8 cellular contexts compared by ENCODE assay signal in the genomic region with DNA sequence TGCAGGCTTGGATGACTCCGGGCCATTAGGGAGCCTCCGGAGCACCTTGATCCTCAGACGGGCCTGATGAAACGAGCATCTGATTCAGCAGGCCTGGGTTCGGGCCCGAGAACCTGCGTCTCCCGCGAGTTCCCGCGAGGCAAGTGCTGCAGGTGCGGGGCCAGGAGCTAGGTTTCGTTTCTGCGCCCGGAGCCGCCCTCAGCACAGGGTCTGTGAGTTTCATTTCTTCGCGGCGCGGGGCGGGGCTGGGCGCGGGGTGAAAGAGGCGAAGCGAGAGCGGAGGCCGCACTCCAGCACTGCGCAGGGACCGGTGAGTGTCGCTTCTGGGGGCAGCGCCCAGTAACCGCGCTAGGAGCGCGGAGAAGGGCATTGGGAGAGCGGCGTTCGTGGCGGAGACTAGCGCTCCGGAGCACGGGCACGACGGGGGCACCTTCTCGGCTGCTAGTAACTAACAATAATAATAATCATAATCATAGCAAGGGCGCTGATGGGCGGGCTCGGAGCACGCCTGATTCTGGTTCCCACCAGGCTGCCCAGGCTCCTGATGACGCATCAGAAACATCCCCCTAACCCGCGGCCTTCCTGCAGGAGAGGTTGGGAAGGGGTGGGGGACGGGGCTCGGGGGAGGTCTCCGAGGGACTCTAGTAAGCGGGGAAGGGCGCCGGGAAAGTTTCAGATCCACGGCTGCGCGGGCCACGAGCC. TPM values are rescaled to one million over a fixed set of nuclear protein-coding genes. Genes with fewer than 3 reads are reported as not detected.
A peak's percentile ranks its signal among the peaks of the same experiment; 100 is the strongest.
DNase-seq lines count a peak whose midpoint lies in the region; ATAC-seq, FAIRE-seq and TF ChIP-seq lines count a peak whose summit lies in the region.

A gene with protein sequence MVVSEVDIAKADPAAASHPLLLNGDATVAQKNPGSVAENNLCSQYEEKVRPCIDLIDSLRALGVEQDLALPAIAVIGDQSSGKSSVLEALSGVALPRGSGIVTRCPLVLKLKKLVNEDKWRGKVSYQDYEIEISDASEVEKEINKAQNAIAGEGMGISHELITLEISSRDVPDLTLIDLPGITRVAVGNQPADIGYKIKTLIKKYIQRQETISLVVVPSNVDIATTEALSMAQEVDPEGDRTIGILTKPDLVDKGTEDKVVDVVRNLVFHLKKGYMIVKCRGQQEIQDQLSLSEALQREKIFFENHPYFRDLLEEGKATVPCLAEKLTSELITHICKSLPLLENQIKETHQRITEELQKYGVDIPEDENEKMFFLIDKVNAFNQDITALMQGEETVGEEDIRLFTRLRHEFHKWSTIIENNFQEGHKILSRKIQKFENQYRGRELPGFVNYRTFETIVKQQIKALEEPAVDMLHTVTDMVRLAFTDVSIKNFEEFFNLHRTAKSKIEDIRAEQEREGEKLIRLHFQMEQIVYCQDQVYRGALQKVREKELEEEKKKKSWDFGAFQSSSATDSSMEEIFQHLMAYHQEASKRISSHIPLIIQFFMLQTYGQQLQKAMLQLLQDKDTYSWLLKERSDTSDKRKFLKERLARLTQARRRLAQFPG (plus strand): TSS at position 286 of the 702 bp plus-strand sequence. CDS start 5,832 bp downstream, outside the sequence.

- no peak within 1 kb of the TSS for H2AFZ ChIP-seq in HepG2 (ENCODE audit: low read length)

- H3K27ac ChIP-seq in HepG2 (ENCODE audit: extremely low read length, insufficient read depth, low read length) = no peak within 1 kb of the TSS

- H4K20me1 ChIP-seq in HepG2 (ENCODE audit: insufficient read depth, low read length) = no peaks in the 10 kb centered on the region

- BruUV-seq in HepG2 (replicated peaks; lab: Mats Ljungman, UMichigan) = no TSS peak

- intact Hi-C loops in HepG2 (cut with micrococcal nuclease; ENCODE audit: unreplicated experiment) = no loop called here

- TF ChIP-seq POLR2A in HepG2 (IDR thresholded peaks at IDR 0.05; ENCODE audit: insufficient read depth in 1 of 2, low read depth in 2 of 2, low read length in 2 of 2) = no peak

- TF ChIP-seq CTCF in BJ (IDR thresholded peaks at IDR 0.05; ENCODE audit: insufficient read depth, low read depth, low read length) (no peak), choroid plexus epithelial cell (conservative IDR thresholded peaks at IDR 0.05; ENCODE audit: low read depth, low read length) (no peak), HepG2 (CRISPR knock-in tag; IDR thresholded peaks at IDR 0.05) (no peak)

- DNase-seq in BJ (ENCODE audit: low read depth) = no peak
- DNase-seq in HPDE6-E6E7 (ENCODE audit: extremely low spot score) = peak; percentile 89
- peak; percentile 68 to 69 for DNase-seq in activated CD4-positive, alpha-beta T cell treated with anti-CD3 and anti-CD28 coated beads for 24 hours (ENCODE audit: low read depth in 2 of 2)
- DNase-seq in choroid plexus epithelial cell (ENCODE audit: low read depth) = peak; percentile 39
- peak; percentile 16 for DNase-seq in HepG2 (ENCODE audit: low spot score)
- DNase-seq in stimulated activated CD4-positive, alpha-beta T cell treated with anti-CD3 and anti-CD28 coated beads, Interleukin-2, amount 100 ng/mL, for 4 hours (ENCODE audit: low read depth) = peak; percentile 95
- DNase-seq in HUDEP-2 (lab: John Stamatoyannopoulos, UW; ENCODE audit: unreplicated experiment in 76 of 76) = no peak

- POLR2A ChIA-PET in BJ (lab: Charles Lee) (no interaction called here), HepG2 (lab: Yijun Ruan, JAX) (interaction anchor here (1.0 kb wide), 1 partner anchor 82 kb away, joined by 3 read pairs; a partner anchor contains a TSS)

- H3K36me3 ChIP-seq in BJ (ENCODE audit: control insufficient read depth, insufficient read depth, low read length) (no peaks in the 10 kb centered on the region), HepG2 (replicated peaks in 1 of 2; ENCODE audit: control insufficient read depth in 1 of 2, insufficient read depth in 2 of 2, low read length in 2 of 2) (no peaks in the 10 kb centered on the region)

- CTCF ChIA-PET in BJ (lab: Yijun Ruan, JAX) (no interaction called here), HepG2 (lab: Yijun Ruan, JAX; ENCODE audit: low intra/inter-chr PET ratio, low total read pairs) (no interaction called here)

- H3K79me2 ChIP-seq in HepG2 (ENCODE audit: insufficient read depth, low read length) = no peaks in the 10 kb centered on the region

- no peak for TF ChIP-seq RAD21 in HepG2 (CRISPR knock-in tag; IDR thresholded peaks at IDR 0.05)

- H3K27me3 ChIP-seq in BJ (ENCODE audit: control insufficient read depth, insufficient read depth, low read length) (no peaks in the 10 kb centered on the region), HepG2 (ENCODE audit: control insufficient read depth in 1 of 2, insufficient read depth in 2 of 2, low read length in 2 of 2) (no peaks in the 10 kb centered on the region)

- H3K9me3 ChIP-seq in HepG2 (ENCODE audit: low read length) = no peaks in the 10 kb centered on the region

- H3K4me3 ChIP-seq in BJ (ENCODE audit: low read depth, low read length) (peak within 1 kb of the TSS; percentile 54), choroid plexus epithelial cell (ENCODE audit: low read depth, low read length) (peak within 1 kb of the TSS; percentile 62), HepG2 (replicated peaks in 1 of 3; ENCODE audit: insufficient read depth in 1 of 3, low read depth in 2 of 3, low read length in 3 of 3) (peak within 1 kb of the TSS; percentile 47 to 64 (median 51); a peak in 5 of 6 replicates)

- in situ Hi-C loops in HepG2 (cut with HindIII; ENCODE audit: extremely low pct_ligation_motif_present, low pct_unique_long_range_greater_than_20kb) = no loop called here

- ATAC-seq in GM19395 (IDR thresholded peaks at IDR 0.05; ENCODE audit: unreplicated experiment) = peak; percentile 86
- peak; percentile 94 for ATAC-seq in HepG2

- TF ChIP-seq EP300 in HepG2 (IDR thresholded peaks at IDR 0.05; ENCODE audit: low read depth in 2 of 2, low read length in 2 of 2) (no peak), HepG2 (CRISPR knock-in tag; IDR thresholded peaks at IDR 0.05; ENCODE audit: borderline replicate concordance) (no peak)

- 69% methylated on average over 59 of the region's 62 CpGs for WGBS in HepG2 (ENCODE audit: low lambda C conversion rate)

- no peak for FAIRE-seq in HepG2 (lab: Jason Lieb, UNC)

- peaks cover 12% of the 10 kb centered on the region for H3K4me1 ChIP-seq in HepG2 (ENCODE audit: insufficient read depth, low read length)

- H3K9ac ChIP-seq in HepG2 (ENCODE audit: insufficient read depth, low read depth, low read length) = peak within 1 kb of the TSS; percentile 46

- peak within 1 kb of the TSS; percentile 70 for H3K4me2 ChIP-seq in HepG2 (ENCODE audit: low read depth, low read length)

TF ChIP-seq in HepG2, 621 proteins besides CTCF, POLR2A, EP300 and RAD21 (continues in another document):
- TF ChIP-seq, protein P1, sequence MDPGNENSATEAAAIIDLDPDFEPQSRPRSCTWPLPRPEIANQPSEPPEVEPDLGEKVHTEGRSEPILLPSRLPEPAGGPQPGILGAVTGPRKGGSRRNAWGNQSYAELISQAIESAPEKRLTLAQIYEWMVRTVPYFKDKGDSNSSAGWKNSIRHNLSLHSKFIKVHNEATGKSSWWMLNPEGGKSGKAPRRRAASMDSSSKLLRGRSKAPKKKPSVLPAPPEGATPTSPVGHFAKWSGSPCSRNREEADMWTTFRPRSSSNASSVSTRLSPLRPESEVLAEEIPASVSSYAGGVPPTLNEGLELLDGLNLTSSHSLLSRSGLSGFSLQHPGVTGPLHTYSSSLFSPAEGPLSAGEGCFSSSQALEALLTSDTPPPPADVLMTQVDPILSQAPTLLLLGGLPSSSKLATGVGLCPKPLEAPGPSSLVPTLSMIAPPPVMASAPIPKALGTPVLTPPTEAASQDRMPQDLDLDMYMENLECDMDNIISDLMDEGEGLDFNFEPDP (CRISPR knock-in tag; conservative IDR thresholded peaks at IDR 0.05) = no peak
- 0 out of 2 replicates have a peak, but pooled peaks have one; percentile 47 for TF ChIP-seq KLF13 (CRISPR knock-in tag; IDR thresholded peaks at IDR 0.05)
- peak; percentile 52 for TF ChIP-seq RBFOX2 (IDR thresholded peaks at IDR 0.05; ENCODE audit: low read depth, low read length)
- no peak for TF ChIP-seq ZNF260 (CRISPR knock-in tag; IDR thresholded peaks at IDR 0.05; ENCODE audit: borderline replicate concordance, low read depth)
- no peak for TF ChIP-seq ZFP36 (IDR thresholded peaks at IDR 0.05; ENCODE audit: borderline replicate concordance, low read depth, low read length, partially characterized antibody)
- TF ChIP-seq NR2F6 (IDR thresholded peaks at IDR 0.05) = no peak
- no peak for TF ChIP-seq NR2F6 (CRISPR knock-in tag; IDR thresholded peaks at IDR 0.05)
- no peak for TF ChIP-seq U2AF1 (optimal IDR thresholded peaks at IDR 0.05; ENCODE audit: low read depth, low read length)
- peak; percentile 39; the same call in 1 of the 2 replicates for TF ChIP-seq ZFX (CRISPR knock-in tag; IDR thresholded peaks at IDR 0.05; ENCODE audit: low read depth)
- TF ChIP-seq ZSCAN30 (CRISPR knock-in tag; IDR thresholded peaks at IDR 0.05) = no peak
- TF ChIP-seq CHD2 (IDR thresholded peaks at IDR 0.05; ENCODE audit: low read depth, low read length) = peak; percentile 80

RNA-seq across cellular contexts. Expression of the gene that starts here (rescaled TPM):
- polyA plus RNA-seq in BJ (2011; rRNA removed) (5.9 and 7.2 TPM in 2 replicates), HepG2 (2011; rRNA removed) (2.6 and 4.1 TPM in 2 replicates)
- 6.2 and 7.6 TPM in 2 replicates for polyA minus RNA-seq in BJ (2011; rRNA and poly(A)+ RNA removed)
- 5.8 and 6.5 TPM in 2 replicates for total RNA-seq in HepG2 (2016; rRNA removed; fragmentation: Illumina TruSeq; extraction: Trizol)
- total RNA-seq in HepG2 (2016; cell fraction: cytosol; rRNA removed; fragmentation: Illumina TruSeq; extraction: Trizol; ENCODE audit: low read depth) = 0.91 and 1.5 TPM in 2 replicates
- 4.7 and 6.3 TPM in 2 replicates for total RNA-seq in HepG2 (2016; cell fraction: insoluble cytoplasmic fraction; rRNA removed; fragmentation: Illumina TruSeq; extraction: Trizol)
- total RNA-seq in HepG2 (2016; cell fraction: membrane; rRNA removed; fragmentation: Illumina TruSeq; extraction: Trizol) = 2.0 and 2.5 TPM in 2 replicates
- 5.1 and 6.0 TPM in 2 replicates for total RNA-seq in HepG2 (2016; cell fraction: nucleus; rRNA removed; fragmentation: Illumina TruSeq; extraction: Trizol)
- 1.9 and 3.3 TPM in 2 replicates for polyA plus RNA-seq in HepG2 (2011; cell fraction: cytosol; rRNA removed)
- polyA plus RNA-seq in HepG2 (2011; cell fraction: nucleus; rRNA removed) = 10.6 and 13.3 TPM in 2 replicates
- polyA plus RNA-seq in HepG2 (2012) = 3.1 and 3.2 TPM in 2 replicates
- polyA plus RNA-seq in HepG2 (2016; cell fraction: cytosol; fragmentation: Illumina TruSeq; extraction: Trizol; ENCODE audit: low read depth) = 0.67 and 0.69 TPM in 2 replicates
- polyA plus RNA-seq in HepG2 (2016; cell fraction: insoluble cytoplasmic fraction; fragmentation: Illumina TruSeq; extraction: Trizol; ENCODE audit: low read depth) = 4.3 and 4.6 TPM in 2 replicates
- polyA plus RNA-seq in HepG2 (2016; cell fraction: membrane; fragmentation: Illumina TruSeq; extraction: Trizol; ENCODE audit: low read depth) = 1.1 and 1.5 TPM in 2 replicates
- polyA plus RNA-seq in HepG2 (2016; cell fraction: nucleus; fragmentation: Illumina TruSeq; extraction: Trizol; ENCODE audit: insufficient read depth, low read depth) = 6.6 and 7.4 TPM in 2 replicates
- polyA minus RNA-seq in HepG2 (2011; rRNA and poly(A)+ RNA removed; ENCODE audit: low replicate concordance) = 6.7 and 7.0 TPM in 2 replicates
- 2.9 and 4.3 TPM in 2 replicates for polyA minus RNA-seq in HepG2 (2011; cell fraction: cytosol; rRNA and poly(A)+ RNA removed)
- 8.6 and 13.1 TPM in 2 replicates for polyA minus RNA-seq in HepG2 (2011; cell fraction: nucleus; rRNA and poly(A)+ RNA removed)

Comparison
In these comparisons a context has a peak if more than half of its experiments do, and no peak if none do; other contexts are left out.
1. DNase-seq: peak in HPDE6-E6E7 (single experiment), activated CD4-positive, alpha-beta T cell treated with anti-CD3 and anti-CD28 coated beads for 24 hours (2 of 2), choroid plexus epithelial cell (single experiment), HepG2 (single experiment) and stimulated activated CD4-positive, alpha-beta T cell treated with anti-CD3 and anti-CD28 coated beads, Interleukin-2, amount 100 ng/mL, for 4 hours (single experiment); none in BJ (single experiment) and HUDEP-2 (0 of 76).
2. Peak in every context shown above with its lines, with median percentiles within 50 percentile points of each other: H3K4me3 ChIP-seq.